Comparison of ENCODE assay signal across 17 cellular contexts in genomic region chr21:37658121-37658993, GRCh38.
A peak's percentile ranks its signal among the peaks of the same experiment; 100 is the strongest.
DNase-seq lines count a peak whose midpoint lies in the region; ATAC-seq and TF ChIP-seq lines count a peak whose summit lies in the region.
"Had no signal": no experiment of that assay in that cellular context is flagged by ENCODE, and none has a peak within 500 bp of the region (broad histone marks: within the 10 kb centered on the region; RNA-seq: fewer than 3 reads in every experiment).

No MANE protein-coding gene starts in this region.

- ATAC-seq in lower lobe of right lung: peak in 1 of 2 donors; percentile 62
- no peak for ATAC-seq in GM21825 (IDR thresholded peaks at IDR 0.05; ENCODE audit: unreplicated experiment)
- ATAC-seq: stimulated activated memory B cell treated with anti-CD40 and anti-IgM and Interleukin-4, amounts not matched to agents 10 μg/mL and 1 μg/mL and 100 μg/mL, for 72 hours had no signal

- TF ChIP-seq CTCF in MCF 10A (IDR thresholded peaks at IDR 0.05; ENCODE audit: unreplicated experiment) (no peak), lower lobe of right lung (IDR thresholded peaks at IDR 0.05) (no peak), stomach (IDR thresholded peaks at IDR 0.05) (no peak), spleen (IDR thresholded peaks at IDR 0.05 in 8 of 11, conservative IDR thresholded peaks at IDR 0.05 in 3 of 11) (no peak)

- WGBS in stomach, 5 donors: 38 to 49% (median 46%) methylated on average over 11 of the region's 11 CpGs
- 61 to 79% (median 62%) methylated on average over 11 of the region's 11 CpGs for WGBS in spleen, 5 donors

- peak overlapping the region; percentile 6 for H3K4me3 Mint-ChIP-seq in MCF 10A (ENCODE audit: unreplicated experiment)
- H3K4me3 Mint-ChIP-seq: activated CD4-positive, alpha-beta T cell treated with anti-CD3 and anti-CD28 coated beads, Interleukin-2, amount 10 ng/mL, durations not matched to agents 24 days and 14 days; activated T-cell treated with anti-CD3 and anti-CD28 coated beads, Interleukin-2, amount 50 U/mL, for 24 hours; nephron progenitor cell; stimulated activated memory B cell treated with anti-CD40 and anti-IgM and Interleukin-4, amounts not matched to agents 10 μg/mL and 1 μg/mL and 100 μg/mL, for 72 hours had no signal

- H3K27ac ChIP-seq in lower lobe of right lung (peak overlapping the region; percentile 67), stomach (peak overlapping the region in 4 of 5 donors; percentile 73 to 82 (median 78)), spleen (no peak overlapping the region)
- H3K27ac ChIP-seq: BLaER1, colonic mucosa had no signal

- POLR2A ChIA-PET in MCF 10A (lab: Yijun Ruan, JAX): interaction anchor here (0.7 to 1.6 kb wide), 6 partner anchors 10 to 513 kb away, joined by 3 to 11 read pairs (median 3); no protein-coding TSS in a partner anchor

- H3K9me3 Mint-ChIP-seq in MCF 10A (ENCODE audit: unreplicated experiment): no peaks in the 10 kb centered on the region
- H3K9me3 Mint-ChIP-seq: activated CD4-positive, alpha-beta T cell treated with anti-CD3 and anti-CD28 coated beads, Interleukin-2, amount 10 ng/mL, durations not matched to agents 24 days and 14 days; activated T-cell treated with anti-CD3 and anti-CD28 coated beads, Interleukin-2, amount 50 U/mL, for 24 hours; nephron progenitor cell; stimulated activated memory B cell treated with anti-CD40 and anti-IgM and Interleukin-4, amounts not matched to agents 10 μg/mL and 1 μg/mL and 100 μg/mL, for 72 hours had no signal

- TF ChIP-seq POLR2A in stomach (IDR thresholded peaks at IDR 0.05) (no peak), spleen (IDR thresholded peaks at IDR 0.05) (no peak)

- H3K36me3 Mint-ChIP-seq in MCF 10A (ENCODE audit: insufficient read depth, unreplicated experiment): no peaks in the 10 kb centered on the region
- H3K36me3 Mint-ChIP-seq: stimulated activated memory B cell treated with anti-CD40 and anti-IgM and Interleukin-4, amounts not matched to agents 10 μg/mL and 1 μg/mL and 100 μg/mL, for 72 hours had no signal

- no TSS peak for BruUV-seq in MCF 10A (replicated peaks; lab: Mats Ljungman, UMichigan)

- H3K36me3 ChIP-seq in lower lobe of right lung: no peaks in the 10 kb centered on the region
- H3K36me3 ChIP-seq in stomach: no peaks in the 10 kb centered on the region
- no peaks in the 10 kb centered on the region for H3K36me3 ChIP-seq in spleen
- H3K36me3 ChIP-seq: BLaER1, colonic mucosa had no signal

- peak overlapping the region; percentile 75 for H3K27ac Mint-ChIP-seq in MCF 10A (ENCODE audit: low read depth, unreplicated experiment)
- H3K27ac Mint-ChIP-seq: activated CD4-positive, alpha-beta T cell treated with anti-CD3 and anti-CD28 coated beads, Interleukin-2, amount 10 ng/mL, durations not matched to agents 24 days and 14 days; activated T-cell treated with anti-CD3 and anti-CD28 coated beads, Interleukin-2, amount 50 U/mL, for 24 hours; nephron progenitor cell; stimulated activated memory B cell treated with anti-CD40 and anti-IgM and Interleukin-4, amounts not matched to agents 10 μg/mL and 1 μg/mL and 100 μg/mL, for 72 hours had no signal

- no peak for TF ChIP-seq EP300 in stomach (IDR thresholded peaks at IDR 0.05)

- H3K4me1 Mint-ChIP-seq in MCF 10A (ENCODE audit: insufficient read depth, unreplicated experiment): peaks cover 29% of the 10 kb centered on the region
- H3K4me1 Mint-ChIP-seq: activated CD4-positive, alpha-beta T cell treated with anti-CD3 and anti-CD28 coated beads, Interleukin-2, amount 10 ng/mL, durations not matched to agents 24 days and 14 days; stimulated activated memory B cell treated with anti-CD40 and anti-IgM and Interleukin-4, amounts not matched to agents 10 μg/mL and 1 μg/mL and 100 μg/mL, for 72 hours had no signal

- H3K4me3 ChIP-seq in lower lobe of right lung (no peak overlapping the region), stomach (no peak overlapping the region), spleen (no peak overlapping the region)
- H3K4me3 ChIP-seq: BLaER1, colonic mucosa had no signal

- H3K9me3 ChIP-seq in lower lobe of right lung (no peaks in the 10 kb centered on the region), stomach (no peaks in the 10 kb centered on the region), spleen (peaks cover 0 to 4% (median 0%) of the 10 kb centered on the region in 8 donors)
- H3K9me3 ChIP-seq: BLaER1, colonic mucosa had no signal

- CTCF ChIA-PET in MCF 10A (lab: Yijun Ruan, JAX): interaction anchor here (0.5 to 1.4 kb wide), 8 partner anchors 10 to 70 kb away, joined by 3 to 7 read pairs (median 4); no protein-coding TSS in a partner anchor

- H3K4me1 ChIP-seq in lower lobe of right lung (peaks cover 30% of the 10 kb centered on the region), stomach (peaks cover 17 to 35% (median 28%) of the 10 kb centered on the region in 4 donors), spleen (no peaks in the 10 kb centered on the region)
- H3K4me1 ChIP-seq: BLaER1, colonic mucosa had no signal

- intact Hi-C loops in MCF 10A (cut with micrococcal nuclease) (loop anchor here (2.0 to 5.0 kb wide), 2 partner anchors 41 to 94 kb away; no protein-coding TSS in a partner anchor), lower lobe of right lung (cut with DNase I) (no loop called here), stomach (cut with DNase I; ENCODE audit: low total_unique reads) (no loop called here), spleen (cut with DNase I; ENCODE audit: low total_unique reads) (no loop called here)

- DNase-seq in OCI-M1 (lab: John Stamatoyannopoulos, UW) (peak; percentile 53), MCF 10A (ENCODE audit: unreplicated experiment) (no peak), lower lobe of right lung (no peak), stomach (no peak), spleen (no peak), occipital lobe (lab: John Stamatoyannopoulos, UW) (no peak), Ammon's horn (ENCODE audit: low spot score) (no peak)
- DNase-seq: activated CD4-positive, alpha-beta T cell treated with anti-CD3 and anti-CD28 coated beads, Interleukin-2, amount 10 ng/mL, durations not matched to agents 24 days and 14 days; activated T-cell treated with anti-CD3 and anti-CD28 coated beads, Interleukin-2, amount 50 U/mL, for 24 hours; colonic mucosa; DMS79; hippocampal formation; NCI-H748 treated with DMSO at 0.1 percent for 48 hours; nephron progenitor cell had no signal

- no peaks in the 10 kb centered on the region for H3K27me3 Mint-ChIP-seq in MCF 10A (ENCODE audit: insufficient read depth, unreplicated experiment)

- no peaks in the 10 kb centered on the region for H3K27me3 ChIP-seq in lower lobe of right lung (ENCODE audit: low read depth)
- no peaks in the 10 kb centered on the region for H3K27me3 ChIP-seq in stomach
- H3K27me3 ChIP-seq in spleen (replicated peaks in 1 of 7): peaks cover 0 to 10% (median 0%) of the 10 kb centered on the region in 7 donors
- H3K27me3 ChIP-seq: BLaER1, colonic mucosa had no signal

Comparison
In these comparisons a context has a peak if more than half of its experiments do, and no peak if none do; other contexts are left out.
1. H3K27ac ChIP-seq: peak in lower lobe of right lung (single experiment) and stomach (4 of 5); none in spleen (0 of 8).